In the genomic region with DNA sequence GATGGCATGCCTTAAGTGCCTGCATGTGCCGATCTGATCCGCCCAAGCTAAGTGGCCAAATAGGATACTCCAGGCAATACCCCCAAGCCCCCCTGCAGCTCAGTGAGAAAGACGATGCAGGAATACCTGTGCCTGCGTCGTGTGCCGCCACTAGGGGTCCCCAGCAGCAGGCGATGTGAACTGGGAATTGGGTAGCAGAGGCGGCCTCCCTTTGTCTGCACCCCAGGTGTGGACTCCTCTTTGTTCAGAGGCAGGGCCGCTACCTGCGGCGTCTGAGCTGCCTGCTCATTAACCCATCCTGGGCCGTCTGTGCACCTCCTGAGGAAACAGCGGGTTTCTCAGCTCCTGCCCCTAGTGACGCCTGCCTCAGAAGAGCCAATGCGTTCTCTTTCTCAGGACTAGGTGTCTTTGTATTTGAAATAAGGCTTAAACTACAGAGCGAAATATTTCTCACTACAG, we compare ENCODE assay signal across 1 cellular context.
TF ChIP-seq lines count a peak whose summit lies in the region.

No MANE protein-coding gene starts in this region.

TF ChIP-seq in HEK293, 187 proteins besides CTCF, POLR2A, EP300 and RAD21 (continued from another document):
- TF ChIP-seq ZNF2 (tag by site-specific recombination; IDR thresholded peaks at IDR 0.05) (0 out of 2 replicates have a peak, but pooled peaks have one; percentile 41), ZBTB44 (tag by site-specific recombination; IDR thresholded peaks at IDR 0.05) (0 out of 2 replicates have a peak, but pooled peaks have one; percentile 15), ZNF777 (tag by site-specific recombination; IDR thresholded peaks at IDR 0.05; ENCODE audit: borderline replicate concordance) (no peak), GLIS2 (tag by site-specific recombination; IDR thresholded peaks at IDR 0.05) (peak; percentile 53), ZNF560 (tag by site-specific recombination; IDR thresholded peaks at IDR 0.05; ENCODE audit: borderline replicate concordance) (no peak), ZSCAN16 (tag by site-specific recombination; IDR thresholded peaks at IDR 0.05) (no peak), IKZF3 (tag by site-specific recombination; IDR thresholded peaks at IDR 0.05) (no peak), ZEB2 (tag by site-specific recombination; IDR thresholded peaks at IDR 0.05) (peak; percentile 35), KLF17 (tag by site-specific recombination; IDR thresholded peaks at IDR 0.05) (no peak), GLIS1 (tag by site-specific recombination; IDR thresholded peaks at IDR 0.05) (peak; percentile 79), OSR2 (tag by site-specific recombination; IDR thresholded peaks at IDR 0.05) (no peak), ZBTB17 (tag by site-specific recombination; IDR thresholded peaks at IDR 0.05) (peak; percentile 22; the same call in 1 of the 2 replicates), ZNF335 (tag by site-specific recombination; conservative IDR thresholded peaks at IDR 0.05) (peak; percentile 57), ZNF654 (tag by site-specific recombination; IDR thresholded peaks at IDR 0.05; ENCODE audit: low read depth) (peak; percentile 65), ZIC2 (tag by site-specific recombination; IDR thresholded peaks at IDR 0.05) (peak; percentile 86), ZNF600 (tag by site-specific recombination; IDR thresholded peaks at IDR 0.05) (no peak), ZNF121 (tag by site-specific recombination; IDR thresholded peaks at IDR 0.05) (no peak), PATZ1 (tag by site-specific recombination; IDR thresholded peaks at IDR 0.05) (peak; percentile 56), ZNF426 (tag by site-specific recombination; IDR thresholded peaks at IDR 0.05) (no peak), ZNF501 (tag by site-specific recombination; IDR thresholded peaks at IDR 0.05) (no peak)
- TF ChIP-seq, protein P1, sequence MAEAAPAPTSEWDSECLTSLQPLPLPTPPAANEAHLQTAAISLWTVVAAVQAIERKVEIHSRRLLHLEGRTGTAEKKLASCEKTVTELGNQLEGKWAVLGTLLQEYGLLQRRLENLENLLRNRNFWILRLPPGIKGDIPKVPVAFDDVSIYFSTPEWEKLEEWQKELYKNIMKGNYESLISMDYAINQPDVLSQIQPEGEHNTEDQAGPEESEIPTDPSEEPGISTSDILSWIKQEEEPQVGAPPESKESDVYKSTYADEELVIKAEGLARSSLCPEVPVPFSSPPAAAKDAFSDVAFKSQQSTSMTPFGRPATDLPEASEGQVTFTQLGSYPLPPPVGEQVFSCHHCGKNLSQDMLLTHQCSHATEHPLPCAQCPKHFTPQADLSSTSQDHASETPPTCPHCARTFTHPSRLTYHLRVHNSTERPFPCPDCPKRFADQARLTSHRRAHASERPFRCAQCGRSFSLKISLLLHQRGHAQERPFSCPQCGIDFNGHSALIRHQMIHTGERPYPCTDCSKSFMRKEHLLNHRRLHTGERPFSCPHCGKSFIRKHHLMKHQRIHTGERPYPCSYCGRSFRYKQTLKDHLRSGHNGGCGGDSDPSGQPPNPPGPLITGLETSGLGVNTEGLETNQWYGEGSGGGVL (tag by site-specific recombination; IDR thresholded peaks at IDR 0.05) = no peak
